Comparison of ENCODE assay signal across 1 cellular context in the genomic region with DNA sequence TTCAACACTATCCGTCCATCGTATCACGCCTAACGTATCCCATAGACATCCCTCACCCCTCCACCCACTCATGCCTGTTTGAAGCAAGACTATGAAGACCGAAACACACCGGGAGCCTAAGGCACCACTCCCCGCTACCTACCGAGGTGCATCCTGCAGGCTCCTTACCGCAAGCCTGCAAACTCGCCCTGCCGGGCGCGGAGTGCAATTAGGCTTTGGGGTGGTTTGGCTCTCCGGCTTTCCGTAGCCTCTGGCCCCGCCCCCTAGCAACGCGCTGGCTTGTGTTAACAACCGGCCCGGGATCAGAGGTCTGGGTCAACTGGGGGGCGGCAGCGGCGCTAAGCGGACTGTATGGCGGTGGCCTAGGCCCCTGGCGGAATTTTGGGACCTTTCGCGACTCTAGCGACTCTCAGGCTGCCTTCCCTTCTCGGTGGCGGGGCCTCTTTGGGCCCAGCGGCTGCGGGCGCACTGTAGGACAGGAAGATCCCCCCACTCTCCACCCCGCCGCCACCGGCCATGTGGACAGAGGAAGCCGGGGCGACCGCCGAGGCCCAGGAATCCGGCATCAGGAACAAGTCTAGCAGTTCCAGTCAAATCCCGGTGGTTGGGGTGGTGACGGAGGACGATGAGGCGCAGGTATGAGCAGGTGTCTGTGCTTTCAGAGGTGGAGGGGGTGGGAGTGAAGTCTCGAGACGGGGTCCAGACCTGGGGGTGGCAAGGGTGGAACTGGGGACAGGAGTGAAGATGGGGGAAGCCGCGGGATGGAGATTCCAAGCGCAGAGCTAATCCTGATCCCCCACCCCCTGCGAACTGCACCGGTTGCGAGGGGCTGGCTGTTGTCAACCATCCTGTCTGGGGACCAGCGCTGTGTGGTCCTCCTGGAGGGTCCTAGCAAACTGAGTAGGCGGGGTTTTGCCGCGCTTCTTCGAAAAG.
A peak's percentile ranks its signal among the peaks of the same experiment; 100 is the strongest.
TF ChIP-seq lines count a peak whose summit lies in the region.

A gene with protein sequence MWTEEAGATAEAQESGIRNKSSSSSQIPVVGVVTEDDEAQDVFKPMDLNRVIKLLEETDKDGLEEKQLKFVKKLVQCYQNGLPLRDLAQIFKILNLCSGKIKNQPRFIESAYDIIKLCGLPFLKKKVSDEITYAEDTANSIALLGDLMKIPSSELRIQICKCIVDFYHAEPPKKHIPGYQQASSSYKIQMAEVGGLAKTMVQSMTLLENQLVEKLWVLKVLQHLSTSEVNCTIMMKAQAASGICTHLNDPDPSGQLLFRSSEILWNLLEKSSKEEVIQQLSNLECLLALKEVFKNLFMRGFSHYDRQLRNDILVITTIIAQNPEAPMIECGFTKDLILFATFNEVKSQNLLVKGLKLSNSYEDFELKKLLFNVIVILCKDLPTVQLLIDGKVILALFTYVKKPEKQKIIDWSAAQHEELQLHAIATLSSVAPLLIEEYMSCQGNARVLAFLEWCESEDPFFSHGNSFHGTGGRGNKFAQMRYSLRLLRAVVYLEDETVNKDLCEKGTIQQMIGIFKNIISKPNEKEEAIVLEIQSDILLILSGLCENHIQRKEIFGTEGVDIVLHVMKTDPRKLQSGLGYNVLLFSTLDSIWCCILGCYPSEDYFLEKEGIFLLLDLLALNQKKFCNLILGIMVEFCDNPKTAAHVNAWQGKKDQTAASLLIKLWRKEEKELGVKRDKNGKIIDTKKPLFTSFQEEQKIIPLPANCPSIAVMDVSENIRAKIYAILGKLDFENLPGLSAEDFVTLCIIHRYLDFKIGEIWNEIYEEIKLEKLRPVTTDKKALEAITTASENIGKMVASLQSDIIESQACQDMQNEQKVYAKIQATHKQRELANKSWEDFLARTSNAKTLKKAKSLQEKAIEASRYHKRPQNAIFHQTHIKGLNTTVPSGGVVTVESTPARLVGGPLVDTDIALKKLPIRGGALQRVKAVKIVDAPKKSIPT (plus strand): TSS at position 266 of the 933 bp plus-strand sequence. CDS start 251 bp downstream, at position 517.

TF ChIP-seq in HEK293, 187 proteins besides CTCF, POLR2A, EP300 and RAD21 (continued from another document and continues in another):
- peak; percentile 47; the same call in 1 of the 2 replicates for TF ChIP-seq ZNF76 (tag by site-specific recombination; IDR thresholded peaks at IDR 0.05; ENCODE audit: borderline replicate concordance, low read depth)
- TF ChIP-seq ZNF670 (tag by site-specific recombination; IDR thresholded peaks at IDR 0.05; ENCODE audit: low read depth), result no peak
- TF ChIP-seq ZBTB17 (tag by site-specific recombination; IDR thresholded peaks at IDR 0.05), result peak; percentile 78; the same call in 1 of the 2 replicates
- peak; percentile 11 for TF ChIP-seq ZBTB26 (tag by site-specific recombination; optimal IDR thresholded peaks at IDR 0.05)
- no peak for TF ChIP-seq ZNF146 (tag by site-specific recombination; IDR thresholded peaks at IDR 0.05)
- no peak for TF ChIP-seq YY2 (tag by site-specific recombination; IDR thresholded peaks at IDR 0.05)
- TF ChIP-seq KLF7 (tag by site-specific recombination; IDR thresholded peaks at IDR 0.05; ENCODE audit: borderline replicate concordance), result no peak
- TF ChIP-seq, protein P1, sequence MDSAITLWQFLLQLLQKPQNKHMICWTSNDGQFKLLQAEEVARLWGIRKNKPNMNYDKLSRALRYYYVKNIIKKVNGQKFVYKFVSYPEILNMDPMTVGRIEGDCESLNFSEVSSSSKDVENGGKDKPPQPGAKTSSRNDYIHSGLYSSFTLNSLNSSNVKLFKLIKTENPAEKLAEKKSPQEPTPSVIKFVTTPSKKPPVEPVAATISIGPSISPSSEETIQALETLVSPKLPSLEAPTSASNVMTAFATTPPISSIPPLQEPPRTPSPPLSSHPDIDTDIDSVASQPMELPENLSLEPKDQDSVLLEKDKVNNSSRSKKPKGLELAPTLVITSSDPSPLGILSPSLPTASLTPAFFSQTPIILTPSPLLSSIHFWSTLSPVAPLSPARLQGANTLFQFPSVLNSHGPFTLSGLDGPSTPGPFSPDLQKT (IDR thresholded peaks at IDR 0.05; ENCODE audit: borderline replicate concordance, low read depth, low read length), result no peak
- TF ChIP-seq ZSCAN4 (tag by site-specific recombination; IDR thresholded peaks at IDR 0.05), result no peak
- TF ChIP-seq ZBTB8A (tag by site-specific recombination; IDR thresholded peaks at IDR 0.05), result peak; percentile 84
- TF ChIP-seq GFI1B (tag by site-specific recombination; IDR thresholded peaks at IDR 0.05), result no peak
- peak; percentile 61; the same call in 1 of the 2 replicates for TF ChIP-seq PATZ1 (tag by site-specific recombination; IDR thresholded peaks at IDR 0.05)
- no peak for TF ChIP-seq ZNF239 (tag by site-specific recombination; IDR thresholded peaks at IDR 0.05)
- no peak for TF ChIP-seq ZNF37A (tag by site-specific recombination; IDR thresholded peaks at IDR 0.05)
- no peak for TF ChIP-seq ZNF433 (tag by site-specific recombination; IDR thresholded peaks at IDR 0.05; ENCODE audit: low read depth)
- TF ChIP-seq ZNF785 (tag by site-specific recombination; IDR thresholded peaks at IDR 0.05), result no peak
- peak; percentile 81; the same call in 1 of the 2 replicates for TF ChIP-seq ZNF501 (tag by site-specific recombination; IDR thresholded peaks at IDR 0.05)
- no peak for TF ChIP-seq ZNF202 (tag by site-specific recombination; IDR thresholded peaks at IDR 0.05; ENCODE audit: borderline replicate concordance)
- no peak for TF ChIP-seq ZNF596 (tag by site-specific recombination; IDR thresholded peaks at IDR 0.05)
- TF ChIP-seq ZFP41 (tag by site-specific recombination; IDR thresholded peaks at IDR 0.05; ENCODE audit: borderline replicate concordance), result no peak
- TF ChIP-seq MZF1 (tag by site-specific recombination; IDR thresholded peaks at IDR 0.05; ENCODE audit: borderline replicate concordance), result no peak
- TF ChIP-seq ZNF555 (tag by site-specific recombination; conservative IDR thresholded peaks at IDR 0.05), result no peak
- no peak for TF ChIP-seq ZNF175 (tag by site-specific recombination; IDR thresholded peaks at IDR 0.05)
- TF ChIP-seq IKZF3 (tag by site-specific recombination; IDR thresholded peaks at IDR 0.05), result no peak
- no peak for TF ChIP-seq ZNF843 (tag by site-specific recombination; IDR thresholded peaks at IDR 0.05)
- TF ChIP-seq ZNF184 (tag by site-specific recombination; IDR thresholded peaks at IDR 0.05), result no peak
- TF ChIP-seq SALL2 (tag by site-specific recombination; IDR thresholded peaks at IDR 0.05; ENCODE audit: borderline replicate concordance), result no peak
- no peak for TF ChIP-seq ZNF18 (tag by site-specific recombination; IDR thresholded peaks at IDR 0.05)
- no peak for TF ChIP-seq ZNF19 (tag by site-specific recombination; IDR thresholded peaks at IDR 0.05; ENCODE audit: low read depth)
- TF ChIP-seq, protein P2, sequence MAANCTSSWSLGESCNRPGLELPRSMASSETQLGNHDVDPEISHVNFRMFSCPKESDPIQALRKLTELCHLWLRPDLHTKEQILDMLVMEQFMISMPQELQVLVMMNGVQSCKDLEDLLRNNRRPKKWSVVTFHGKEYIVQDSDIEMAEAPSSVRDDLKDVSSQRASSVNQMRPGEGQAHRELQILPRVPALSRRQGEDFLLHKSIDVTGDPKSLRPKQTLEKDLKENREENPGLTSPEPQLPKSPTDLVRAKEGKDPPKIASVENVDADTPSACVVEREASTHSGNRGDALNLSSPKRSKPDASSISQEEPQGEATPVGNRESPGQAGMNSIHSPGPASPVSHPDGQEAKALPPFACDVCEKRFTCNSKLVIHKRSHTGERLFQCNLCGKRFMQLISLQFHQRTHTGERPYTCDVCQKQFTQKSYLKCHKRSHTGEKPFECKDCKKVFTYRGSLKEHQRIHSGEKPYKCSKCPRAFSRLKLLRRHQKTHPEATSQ (tag by site-specific recombination; IDR thresholded peaks at IDR 0.05), result no peak
- no peak for TF ChIP-seq ZNF404 (tag by site-specific recombination; IDR thresholded peaks at IDR 0.05)
- TF ChIP-seq ZNF112 (tag by site-specific recombination; IDR thresholded peaks at IDR 0.05), result no peak
- no peak for TF ChIP-seq RBAK (tag by site-specific recombination; IDR thresholded peaks at IDR 0.05)
- TF ChIP-seq ZNF354C (tag by site-specific recombination; IDR thresholded peaks at IDR 0.05; ENCODE audit: borderline replicate concordance, low read depth), result no peak
- no peak for TF ChIP-seq ZNF169 (tag by site-specific recombination; IDR thresholded peaks at IDR 0.05)
- no peak for TF ChIP-seq ZNF274 (IDR thresholded peaks at IDR 0.05; ENCODE audit: low read length)
- no peak for TF ChIP-seq ZNF274 (tag by site-specific recombination; IDR thresholded peaks at IDR 0.05; ENCODE audit: borderline replicate concordance)
- TF ChIP-seq ZNF121 (tag by site-specific recombination; IDR thresholded peaks at IDR 0.05), result no peak
- TF ChIP-seq ZBTB20 (tag by site-specific recombination; IDR thresholded peaks at IDR 0.05), result peak; percentile 53; the same call in 1 of the 2 replicates
- no peak for TF ChIP-seq ZNF544 (tag by site-specific recombination; IDR thresholded peaks at IDR 0.05)
- no peak for TF ChIP-seq ZNF311 (tag by site-specific recombination; IDR thresholded peaks at IDR 0.05; ENCODE audit: borderline replicate concordance)
- TF ChIP-seq, protein P3, sequence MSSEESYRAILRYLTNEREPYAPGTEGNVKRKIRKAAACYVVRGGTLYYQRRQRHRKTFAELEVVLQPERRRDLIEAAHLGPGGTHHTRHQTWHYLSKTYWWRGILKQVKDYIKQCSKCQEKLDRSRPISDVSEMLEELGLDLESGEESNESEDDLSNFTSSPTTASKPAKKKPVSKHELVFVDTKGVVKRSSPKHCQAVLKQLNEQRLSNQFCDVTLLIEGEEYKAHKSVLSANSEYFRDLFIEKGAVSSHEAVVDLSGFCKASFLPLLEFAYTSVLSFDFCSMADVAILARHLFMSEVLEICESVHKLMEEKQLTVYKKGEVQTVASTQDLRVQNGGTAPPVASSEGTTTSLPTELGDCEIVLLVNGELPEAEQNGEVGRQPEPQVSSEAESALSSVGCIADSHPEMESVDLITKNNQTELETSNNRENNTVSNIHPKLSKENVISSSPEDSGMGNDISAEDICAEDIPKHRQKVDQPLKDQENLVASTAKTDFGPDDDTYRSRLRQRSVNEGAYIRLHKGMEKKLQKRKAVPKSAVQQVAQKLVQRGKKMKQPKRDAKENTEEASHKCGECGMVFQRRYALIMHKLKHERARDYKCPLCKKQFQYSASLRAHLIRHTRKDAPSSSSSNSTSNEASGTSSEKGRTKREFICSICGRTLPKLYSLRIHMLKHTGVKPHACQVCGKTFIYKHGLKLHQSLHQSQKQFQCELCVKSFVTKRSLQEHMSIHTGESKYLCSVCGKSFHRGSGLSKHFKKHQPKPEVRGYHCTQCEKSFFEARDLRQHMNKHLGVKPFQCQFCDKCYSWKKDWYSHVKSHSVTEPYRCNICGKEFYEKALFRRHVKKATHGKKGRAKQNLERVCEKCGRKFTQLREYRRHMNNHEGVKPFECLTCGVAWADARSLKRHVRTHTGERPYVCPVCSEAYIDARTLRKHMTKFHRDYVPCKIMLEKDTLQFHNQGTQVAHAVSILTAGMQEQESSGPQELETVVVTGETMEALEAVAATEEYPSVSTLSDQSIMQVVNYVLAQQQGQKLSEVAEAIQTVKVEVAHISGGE (tag by site-specific recombination; conservative IDR thresholded peaks at IDR 0.05; ENCODE audit: low read depth), result no peak
- TF ChIP-seq OSR2 (tag by site-specific recombination; IDR thresholded peaks at IDR 0.05), result no peak
- TF ChIP-seq ZNF580 (tag by site-specific recombination; IDR thresholded peaks at IDR 0.05), result no peak
- TF ChIP-seq ZSCAN30 (tag by site-specific recombination; IDR thresholded peaks at IDR 0.05), result peak; percentile 81
- TF ChIP-seq ZNF248 (tag by site-specific recombination; IDR thresholded peaks at IDR 0.05), result no peak
- TF ChIP-seq MEIS1 (CRISPR knock-in tag; IDR thresholded peaks at IDR 0.05; ENCODE audit: borderline replicate concordance), result no peak
- TF ChIP-seq ZFP69B (tag by site-specific recombination; IDR thresholded peaks at IDR 0.05), result no peak
